In the genomic region with DNA sequence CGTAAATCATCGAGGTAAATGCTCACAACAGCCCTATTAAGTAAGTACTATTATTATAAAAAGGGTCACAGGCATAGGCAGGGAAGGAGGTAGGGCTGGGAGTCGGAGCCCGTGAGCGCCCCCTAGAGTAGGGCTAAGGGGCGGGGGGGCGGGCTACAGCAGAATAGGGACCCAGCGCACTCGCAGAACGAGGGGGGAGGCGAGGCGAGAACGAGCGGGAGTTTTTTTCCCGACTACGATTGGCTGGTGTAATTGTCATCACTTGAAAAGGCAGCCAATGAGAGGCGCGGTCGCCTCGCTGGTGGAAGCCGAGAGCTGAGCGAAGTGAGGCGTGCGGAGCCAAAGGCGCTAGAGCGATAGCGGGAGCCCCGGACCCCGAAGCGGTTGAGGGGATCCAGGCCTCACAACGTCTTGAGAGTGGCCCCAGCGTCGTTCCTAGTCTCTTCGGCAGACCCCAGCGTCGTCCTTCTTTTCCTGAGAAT, we compare ENCODE assay signal across 8 cellular contexts. TPM values are rescaled to one million over a fixed set of nuclear protein-coding genes. Genes with fewer than 3 reads are reported as not detected.
DNase-seq lines count a peak whose midpoint lies in the region; ATAC-seq and TF ChIP-seq lines count a peak whose summit lies in the region.

No MANE protein-coding gene starts in this region.

- TF ChIP-seq CTCF in lung (IDR thresholded peaks at IDR 0.05; ENCODE audit: control extremely low read depth, extremely low read depth) = no peak

- ATAC-seq in lung (ENCODE audit: insufficient read depth, low FRiP score) (peak; percentile 88), GM21360 (IDR thresholded peaks at IDR 0.05; ENCODE audit: unreplicated experiment) (no peak)

- DNase-seq in NCI-H2081 (lab: John Stamatoyannopoulos, UW) (peak; percentile 41 to 49), NCI-H2081 treated with DMSO at 0.1 percent for 48 hours (lab: John Stamatoyannopoulos, UW) (no peak), NCI-H526 treated with DMSO at 0.1 percent for 48 hours (lab: John Stamatoyannopoulos, UW) (peak; percentile 52), lung (ENCODE audit: low spot score) (peak; percentile 89)
- DNase-seq in activated CD4-positive, alpha-beta memory T cell treated with anti-CD3 and anti-CD28 coated beads, Interleukin-2, amount 10 ng/mL, durations not matched to agents 7 days and 5 days = peak; percentile 88
- peak; percentile 76 to 83 for DNase-seq in stimulated activated CD4-positive, alpha-beta T cell treated with anti-CD3 and anti-CD28 coated beads, Interleukin-4, amount 100 ng/mL, for 48 hours (ENCODE audit: low read depth in 2 of 2)

- H3K4me1 Mint-ChIP-seq in activated CD4-positive, alpha-beta memory T cell treated with anti-CD3 and anti-CD28 coated beads, Interleukin-2, amount 10 ng/mL, durations not matched to agents 7 days and 5 days = peaks cover 24% of the 10 kb centered on the region

- no peaks in the 10 kb centered on the region for H3K9me3 Mint-ChIP-seq in activated CD4-positive, alpha-beta memory T cell treated with anti-CD3 and anti-CD28 coated beads, Interleukin-2, amount 10 ng/mL, durations not matched to agents 7 days and 5 days

- no peak overlapping the region for H3K4me3 Mint-ChIP-seq in activated CD4-positive, alpha-beta memory T cell treated with anti-CD3 and anti-CD28 coated beads, Interleukin-2, amount 10 ng/mL, durations not matched to agents 7 days and 5 days

- peaks cover 0 to 14% of the 10 kb centered on the region in 2 donors for H3K4me1 ChIP-seq in duodenal mucosa (ENCODE audit: control insufficient read depth in 1 of 2, insufficient read depth in 2 of 2, low read length in 2 of 2)
- H3K4me1 ChIP-seq in lung (ENCODE audit: control insufficient read depth in 2 of 2, insufficient read depth in 2 of 2, low read length in 2 of 2) = no peaks in the 10 kb centered on the region

- no peak overlapping the region for H3K27ac Mint-ChIP-seq in activated CD4-positive, alpha-beta memory T cell treated with anti-CD3 and anti-CD28 coated beads, Interleukin-2, amount 10 ng/mL, durations not matched to agents 7 days and 5 days

- H3K9ac ChIP-seq in duodenal mucosa (ENCODE audit: low read depth in 1 of 2, low read length in 2 of 2) = peak overlapping the region in 1 of 2 donors; percentile 38

- POLR2A ChIA-PET in activated CD4-positive, alpha-beta memory T cell treated with anti-CD3 and anti-CD28 coated beads, Interleukin-2, amount 10 ng/mL, durations not matched to agents 7 days and 5 days (lab: Charles Lee) = interaction anchor here (0.9 to 2.2 kb wide), 3 partner anchors 43 to 75 kb away, joined by 3 to 6 read pairs (median 4); a partner anchor contains a TSS

- H3K36me3 Mint-ChIP-seq in activated CD4-positive, alpha-beta memory T cell treated with anti-CD3 and anti-CD28 coated beads, Interleukin-2, amount 10 ng/mL, durations not matched to agents 7 days and 5 days (ENCODE audit: low read depth) = no peaks in the 10 kb centered on the region

- H3K27me3 Mint-ChIP-seq in activated CD4-positive, alpha-beta memory T cell treated with anti-CD3 and anti-CD28 coated beads, Interleukin-2, amount 10 ng/mL, durations not matched to agents 7 days and 5 days = no peaks in the 10 kb centered on the region

- H3K4me3 ChIP-seq in duodenal mucosa (ENCODE audit: low read depth in 1 of 2, low read length in 2 of 2) (peak overlapping the region; percentile 65 to 67), lung (no peak overlapping the region)

- H3K9me3 ChIP-seq in duodenal mucosa (ENCODE audit: control insufficient read depth in 1 of 2, low read length in 2 of 2) (no peaks in the 10 kb centered on the region), lung (ENCODE audit: control insufficient read depth in 2 of 2, insufficient read depth in 1 of 2, low read length in 1 of 2) (no peaks in the 10 kb centered on the region)

- H3K27ac ChIP-seq in duodenal mucosa (ENCODE audit: low read depth, low read length) = no peak overlapping the region
- H3K27ac ChIP-seq in lung (ENCODE audit: low read depth in 1 of 2, low read length in 1 of 2) = no peak overlapping the region

- H3K27me3 ChIP-seq in duodenal mucosa (ENCODE audit: control insufficient read depth in 1 of 2, insufficient read depth in 2 of 2, low read length in 2 of 2) = no peaks in the 10 kb centered on the region
- H3K27me3 ChIP-seq in lung (ENCODE audit: control insufficient read depth, insufficient read depth) = no peaks in the 10 kb centered on the region

- 1 to 2% methylated on average over 35 to 36 of the region's 36 CpGs for WGBS in lung, 2 donors

- CTCF ChIA-PET in activated CD4-positive, alpha-beta memory T cell treated with anti-CD3 and anti-CD28 coated beads, Interleukin-2, amount 10 ng/mL, durations not matched to agents 7 days and 5 days (lab: Charles Lee) = interaction anchor here (0.5 to 2.0 kb wide), 18 partner anchors 9 to 221 kb away, joined by 3 to 8 read pairs (median 3); a partner anchor contains a TSS

- H3K36me3 ChIP-seq in duodenal mucosa (ENCODE audit: control insufficient read depth in 1 of 2, insufficient read depth in 2 of 2, low read length in 2 of 2) = no peaks in the 10 kb centered on the region
- no peaks in the 10 kb centered on the region for H3K36me3 ChIP-seq in lung (ENCODE audit: control insufficient read depth in 2 of 2, insufficient read depth in 2 of 2, low read length in 2 of 2)

RNA-seq across cellular contexts. Expression of a gene that starts 24.2 kb away (rescaled TPM):
- total RNA-seq in activated CD4-positive, alpha-beta memory T cell treated with anti-CD3 and anti-CD28 coated beads, Interleukin-2, amount 10 ng/mL, durations not matched to agents 7 days and 5 days = 100 to 1,000 TPM in 1 of 2 experiments, 10 to 100 TPM in 1; 97.1 to 103 TPM
- 10 to 100 TPM; 44.8 to 73.5 TPM for total RNA-seq in lung
- polyA plus RNA-seq in lung = 10 to 100 TPM; 51.0 to 69.5 TPM

RNA-seq across cellular contexts. Expression of a gene that starts 38.3 kb away (rescaled TPM):
- total RNA-seq in activated CD4-positive, alpha-beta memory T cell treated with anti-CD3 and anti-CD28 coated beads, Interleukin-2, amount 10 ng/mL, durations not matched to agents 7 days and 5 days = under 1 TPM; 0.63 to 0.68 TPM
- 1 to 10 TPM in 1 of 2 donors, under 1 TPM in 1; 0.26 to 1.2 TPM for total RNA-seq in lung
- polyA plus RNA-seq in lung = 1 to 10 TPM in 1 of 2 donors, under 1 TPM in 1; 0.55 to 1.4 TPM

RNA-seq across cellular contexts. Expression of a gene that starts 58.6 kb away (rescaled TPM):
- total RNA-seq in activated CD4-positive, alpha-beta memory T cell treated with anti-CD3 and anti-CD28 coated beads, Interleukin-2, amount 10 ng/mL, durations not matched to agents 7 days and 5 days = 10 to 100 TPM; 56.2 to 58.1 TPM
- total RNA-seq in lung = 10 to 100 TPM; 11.9 to 23.6 TPM
- polyA plus RNA-seq in lung = 10 to 100 TPM; 10.3 to 13.7 TPM
